ENCODE assay signal across 20 cellular contexts in genomic region chr15:84666373-84666772, GRCh38. TPM values are rescaled to one million over a fixed set of nuclear protein-coding genes. Genes with fewer than 3 reads are reported as not detected.
DNase-seq lines count a peak whose midpoint lies in the region; ATAC-seq and TF ChIP-seq lines count a peak whose summit lies in the region.
"Had no signal": no experiment of that assay in that cellular context is flagged by ENCODE, and none has a peak within 500 bp of the region (broad histone marks: within the 10 kb centered on the region; RNA-seq: fewer than 3 reads in every experiment).

No MANE protein-coding gene starts in this region.

- no peaks in the 10 kb centered on the region for H3K4me1 ChIP-seq in left lung
- no peaks in the 10 kb centered on the region for H3K4me1 ChIP-seq in effector memory CD4-positive, alpha-beta T cell (ENCODE audit: control insufficient read depth, insufficient read depth, low read length, poor library complexity, severe bottlenecking)
- H3K4me1 ChIP-seq: prostate gland had no signal

- no peaks in the 10 kb centered on the region for H3K27me3 Mint-ChIP-seq in stimulated activated naive CD8-positive, alpha-beta T cell treated with anti-CD3 and anti-CD28 coated beads, Interleukin-15, Interleukin-2, amounts not matched to agents 100 ng/mL and 50 ng/mL, for 24 hours
- H3K27me3 Mint-ChIP-seq in activated T-helper 2 cell treated with anti-CD3 and anti-CD28 coated beads, Interferon-gamma antibody, Interleukin-2, Interleukin-4, amounts not matched to agents 10 μg/mL and 5 μg/mL and 100 μg/mL, durations not matched to agents 14 hours and 24 hours and 36 hours (ENCODE audit: low read depth): no peaks in the 10 kb centered on the region

- peaks cover 42% of the 10 kb centered on the region for H3K36me3 Mint-ChIP-seq in stimulated activated naive CD8-positive, alpha-beta T cell treated with anti-CD3 and anti-CD28 coated beads, Interleukin-15, Interleukin-2, amounts not matched to agents 100 ng/mL and 50 ng/mL, for 24 hours (ENCODE audit: low read depth)
- H3K36me3 Mint-ChIP-seq in activated T-helper 2 cell treated with anti-CD3 and anti-CD28 coated beads, Interferon-gamma antibody, Interleukin-2, Interleukin-4, amounts not matched to agents 10 μg/mL and 5 μg/mL and 100 μg/mL, durations not matched to agents 14 hours and 24 hours and 36 hours (ENCODE audit: low read depth): peaks cover 58% of the 10 kb centered on the region

- peaks cover 0 to 79% of the 10 kb centered on the region in 2 donors for H3K36me3 ChIP-seq in left lung
- peaks cover 37% of the 10 kb centered on the region for H3K36me3 ChIP-seq in effector memory CD4-positive, alpha-beta T cell (ENCODE audit: control insufficient read depth, insufficient read depth, low read length)
- H3K36me3 ChIP-seq: prostate gland had no signal

- H3K4me3 Mint-ChIP-seq in stimulated activated naive CD8-positive, alpha-beta T cell treated with anti-CD3 and anti-CD28 coated beads, Interleukin-15, Interleukin-2, amounts not matched to agents 100 ng/mL and 50 ng/mL, for 24 hours: no peak overlapping the region
- H3K4me3 Mint-ChIP-seq in activated T-helper 2 cell treated with anti-CD3 and anti-CD28 coated beads, Interferon-gamma antibody, Interleukin-2, Interleukin-4, amounts not matched to agents 10 μg/mL and 5 μg/mL and 100 μg/mL, durations not matched to agents 14 hours and 24 hours and 36 hours (ENCODE audit: low read depth): no peak overlapping the region
- H3K4me3 Mint-ChIP-seq: nephron had no signal

- TF ChIP-seq CTCF in fibroblast of pulmonary artery (IDR thresholded peaks at IDR 0.05; ENCODE audit: low read length, missing control alignments) (no peak), left lung (IDR thresholded peaks at IDR 0.05) (no peak)

- H3K9me3 Mint-ChIP-seq in stimulated activated naive CD8-positive, alpha-beta T cell treated with anti-CD3 and anti-CD28 coated beads, Interleukin-15, Interleukin-2, amounts not matched to agents 100 ng/mL and 50 ng/mL, for 24 hours: no peaks in the 10 kb centered on the region
- no peaks in the 10 kb centered on the region for H3K9me3 Mint-ChIP-seq in activated T-helper 2 cell treated with anti-CD3 and anti-CD28 coated beads, Interferon-gamma antibody, Interleukin-2, Interleukin-4, amounts not matched to agents 10 μg/mL and 5 μg/mL and 100 μg/mL, durations not matched to agents 14 hours and 24 hours and 36 hours
- H3K9me3 Mint-ChIP-seq: nephron had no signal

- peak overlapping the region; percentile 69 for H3K27ac Mint-ChIP-seq in stimulated activated naive CD8-positive, alpha-beta T cell treated with anti-CD3 and anti-CD28 coated beads, Interleukin-15, Interleukin-2, amounts not matched to agents 100 ng/mL and 50 ng/mL, for 24 hours
- H3K27ac Mint-ChIP-seq in activated T-helper 2 cell treated with anti-CD3 and anti-CD28 coated beads, Interferon-gamma antibody, Interleukin-2, Interleukin-4, amounts not matched to agents 10 μg/mL and 5 μg/mL and 100 μg/mL, durations not matched to agents 14 hours and 24 hours and 36 hours: peak overlapping the region; percentile 40
- H3K27ac Mint-ChIP-seq: nephron had no signal

- no peaks in the 10 kb centered on the region for H3K27me3 ChIP-seq in left lung
- no peaks in the 10 kb centered on the region for H3K27me3 ChIP-seq in effector memory CD4-positive, alpha-beta T cell (replicated peaks; ENCODE audit: control insufficient read depth, insufficient read depth, low read length, poor library complexity, severe bottlenecking)
- H3K27me3 ChIP-seq: stomach had no signal

- H3K9me3 ChIP-seq in left lung: no peaks in the 10 kb centered on the region
- H3K9me3 ChIP-seq in effector memory CD4-positive, alpha-beta T cell (ENCODE audit: control insufficient read depth, low read length): no peaks in the 10 kb centered on the region
- H3K9me3 ChIP-seq: prostate gland, stomach had no signal

- no peak overlapping the region for H3K4me3 ChIP-seq in fibroblast of pulmonary artery (replicated peaks; ENCODE audit: low read depth, low read length)
- H3K4me3 ChIP-seq in left lung: no peak overlapping the region
- H3K4me3 ChIP-seq in effector memory CD4-positive, alpha-beta T cell (ENCODE audit: insufficient read depth, low read depth, low read length, poor library complexity, severe bottlenecking): no peak overlapping the region
- H3K4me3 ChIP-seq: prostate gland, skin epidermis, stomach had no signal

- H3K27ac ChIP-seq in left lung: no peak overlapping the region
- no peak overlapping the region for H3K27ac ChIP-seq in effector memory CD4-positive, alpha-beta T cell (ENCODE audit: insufficient read depth, low read length, poor library complexity, severe bottlenecking)
- H3K27ac ChIP-seq: prostate gland, skin epidermis, stomach had no signal

- intact Hi-C loops in activated T-helper 2 cell treated with anti-CD3 and anti-CD28 coated beads, Interferon-gamma antibody, Interleukin-2, Interleukin-4, amounts not matched to agents 10 μg/mL and 5 μg/mL and 100 μg/mL, durations not matched to agents 14 hours and 24 hours and 36 hours (cut with micrococcal nuclease): no loop called here
- intact Hi-C loops in left lung (cut with DNase I) (no loop called here), Right ventricle myocardium inferior (cut with DNase I) (no loop called here)

- DNase-seq in stimulated activated naive CD8-positive, alpha-beta T cell treated with anti-CD3 and anti-CD28 coated beads, Interleukin-15, Interleukin-2, amounts not matched to agents 100 U/mL and 50 U/mL, for 24 hours: no peak
- DNase-seq in activated T-helper 2 cell treated with anti-CD3 and anti-CD28 coated beads, Interferon-gamma antibody, Interleukin-2, Interleukin-4, amounts not matched to agents 10 μg/mL and 5 μg/mL and 100 μg/mL, durations not matched to agents 14 hours and 24 hours and 36 hours (ENCODE audit: low spot score): no peak
- peak; percentile 50 for DNase-seq in fibroblast of pulmonary artery (ENCODE audit: low read depth)
- DNase-seq in CD1c-positive myeloid dendritic cell (ENCODE audit: extremely low spot score): no peak
- no peak for DNase-seq in left lung
- DNase-seq in Right ventricle myocardium inferior (ENCODE audit: missing footprints): no peak
- no peak for DNase-seq in effector memory CD4-positive, alpha-beta T cell
- DNase-seq: activated CD4-positive, alpha-beta T cell treated with anti-CD3 and anti-CD28 coated beads for 4 hours; COR-L47; DMS79 treated with DMSO at 0.1 percent for 48 hours; Kasumi-1; kidney glomerular epithelial cell; NCI-H1092; NCI-H526; stomach; trophoblast cell had no signal

- no peak for ATAC-seq in stimulated activated naive CD8-positive, alpha-beta T cell treated with anti-CD3 and anti-CD28 coated beads, Interleukin-15, Interleukin-2, amounts not matched to agents 100 U/mL and 50 U/mL, for 24 hours
- ATAC-seq in left lung (no peak), Right ventricle myocardium inferior (no peak)

- H3K4me1 Mint-ChIP-seq in stimulated activated naive CD8-positive, alpha-beta T cell treated with anti-CD3 and anti-CD28 coated beads, Interleukin-15, Interleukin-2, amounts not matched to agents 100 ng/mL and 50 ng/mL, for 24 hours (ENCODE audit: low read depth): peaks cover 34% of the 10 kb centered on the region
- H3K4me1 Mint-ChIP-seq in activated T-helper 2 cell treated with anti-CD3 and anti-CD28 coated beads, Interferon-gamma antibody, Interleukin-2, Interleukin-4, amounts not matched to agents 10 μg/mL and 5 μg/mL and 100 μg/mL, durations not matched to agents 14 hours and 24 hours and 36 hours (ENCODE audit: low read depth): peaks cover 28% of the 10 kb centered on the region
- H3K4me1 Mint-ChIP-seq: nephron had no signal

RNA-seq across cellular contexts. Expression of gene NMB, which starts 8.4 kb away (rescaled TPM):
- total RNA-seq in activated T-helper 2 cell treated with anti-CD3 and anti-CD28 coated beads, Interferon-gamma antibody, Interleukin-2, Interleukin-4, amounts not matched to agents 10 μg/mL and 5 μg/mL and 100 μg/mL, durations not matched to agents 14 hours and 24 hours and 36 hours: 2.5 and 3.0 TPM in 2 replicates
- total RNA-seq in left lung: 1 to 10 TPM; 4.6 to 6.6 TPM
- total RNA-seq in Right ventricle myocardium inferior: 3.9 TPM

RNA-seq across cellular contexts. Expression of gene WDR73, which starts 12.3 kb away (rescaled TPM):
- total RNA-seq in activated T-helper 2 cell treated with anti-CD3 and anti-CD28 coated beads, Interferon-gamma antibody, Interleukin-2, Interleukin-4, amounts not matched to agents 10 μg/mL and 5 μg/mL and 100 μg/mL, durations not matched to agents 14 hours and 24 hours and 36 hours: 20.5 and 21.3 TPM in 2 replicates
- total RNA-seq in left lung: 10 to 100 TPM; 25.5 to 25.7 TPM
- total RNA-seq in Right ventricle myocardium inferior: 12.8 TPM

RNA-seq across cellular contexts. Expression of gene SEC11A, which starts 49.6 kb away (rescaled TPM):
- total RNA-seq in activated T-helper 2 cell treated with anti-CD3 and anti-CD28 coated beads, Interferon-gamma antibody, Interleukin-2, Interleukin-4, amounts not matched to agents 10 μg/mL and 5 μg/mL and 100 μg/mL, durations not matched to agents 14 hours and 24 hours and 36 hours: 115 and 117 TPM in 2 replicates
- total RNA-seq in left lung (100 to 1,000 TPM; 159 to 160 TPM), Right ventricle myocardium inferior (84.7 TPM)
